ENCODE assay signal across 19 cellular contexts in genomic region chr16:6165330-6165984, GRCh38.
A peak's percentile ranks its signal among the peaks of the same experiment; 100 is the strongest.
DNase-seq lines count a peak whose midpoint lies in the region; ATAC-seq and TF ChIP-seq lines count a peak whose summit lies in the region.
"Had no signal": no experiment of that assay in that cellular context is flagged by ENCODE, and none has a peak within 500 bp of the region (broad histone marks: within the 10 kb centered on the region; RNA-seq: fewer than 3 reads in every experiment).

No MANE protein-coding gene starts in this region.

- no peaks in the 10 kb centered on the region for H3K36me3 Mint-ChIP-seq in activated CD4-positive, alpha-beta memory T cell treated with anti-CD3 and anti-CD28 coated beads for 36 hours

- no peaks in the 10 kb centered on the region for H3K27me3 Mint-ChIP-seq in activated CD4-positive, alpha-beta memory T cell treated with anti-CD3 and anti-CD28 coated beads for 36 hours
- H3K27me3 Mint-ChIP-seq: naive thymus-derived CD4-positive, alpha-beta T cell had no signal

- in situ Hi-C loops in SK-MEL-5 (cut with HindIII; ENCODE audit: low pct_unique_long_range_greater_than_20kb, low sequenced_read_pairs) (no loop called here), transverse colon (cut with MboI; ENCODE audit: low pct_ligation_motif_present in 1 of 4, low pct_unique_long_range_greater_than_20kb in 1 of 4, low sequenced_read_pairs in 3 of 4) (no loop called here), brain microvascular endothelial cell (cut with HindIII; ENCODE audit: low pct_ligation_motif_present, low sequenced_read_pairs) (no loop called here)

- intact Hi-C loops in transverse colon (cut with DNase I; ENCODE audit: low total_unique reads): no loop called here
- intact Hi-C loops in activated CD4-positive, alpha-beta memory T cell treated with anti-CD3 and anti-CD28 coated beads for 36 hours (cut with micrococcal nuclease): no loop called here

- no peak overlapping the region for H3K4me3 Mint-ChIP-seq in activated CD4-positive, alpha-beta memory T cell treated with anti-CD3 and anti-CD28 coated beads for 36 hours
- H3K4me3 Mint-ChIP-seq: naive thymus-derived CD4-positive, alpha-beta T cell; WTC11 had no signal

- TF ChIP-seq EP300 in transverse colon (IDR thresholded peaks at IDR 0.05; ENCODE audit: low read depth): no peak

- TF ChIP-seq POLR2A in transverse colon (IDR thresholded peaks at IDR 0.05): no peak

- H3K4me3 ChIP-seq in transverse colon (no peak overlapping the region), brain microvascular endothelial cell (ENCODE audit: low read depth, low read length) (no peak overlapping the region)
- H3K4me3 ChIP-seq: gastrocnemius medialis, MG63, SJSA1, spleen, thoracic aorta had no signal

- no peak for ATAC-seq in GM21786 (IDR thresholded peaks at IDR 0.05; ENCODE audit: unreplicated experiment)
- ATAC-seq: gastrocnemius medialis; naive thymus-derived CD4-positive, alpha-beta T cell; WTC11 had no signal

- H3K9me3 ChIP-seq in transverse colon: no peaks in the 10 kb centered on the region
- H3K9me3 ChIP-seq: Caco-2, gastrocnemius medialis, MG63, thoracic aorta had no signal

- 39 to 49% methylated on average over 10 to 11 of the region's 11 CpGs for WGBS in transverse colon (ENCODE audit: low coverage in 1 of 2), 2 donors

- no peaks in the 10 kb centered on the region for H3K27me3 ChIP-seq in transverse colon
- H3K27me3 ChIP-seq in brain microvascular endothelial cell (replicated peaks): no peaks in the 10 kb centered on the region
- H3K27me3 ChIP-seq: gastrocnemius medialis, MG63, SJSA1, spleen had no signal

- POLR2A ChIA-PET in activated CD4-positive, alpha-beta memory T cell treated with anti-CD3 and anti-CD28 coated beads for 36 hours (lab: Charles Lee): no interaction called here

- H3K36me3 ChIP-seq in transverse colon (no peaks in the 10 kb centered on the region), brain microvascular endothelial cell (replicated peaks) (no peaks in the 10 kb centered on the region)
- H3K36me3 ChIP-seq: gastrocnemius medialis, MG63, SJSA1, spleen, thoracic aorta had no signal

- TF ChIP-seq CTCF in transverse colon (IDR thresholded peaks at IDR 0.05): no peak
- TF ChIP-seq CTCF in brain microvascular endothelial cell (IDR thresholded peaks at IDR 0.05; ENCODE audit: low read depth, low read length, missing control alignments): no peak

- no peaks in the 10 kb centered on the region for H3K4me1 Mint-ChIP-seq in activated CD4-positive, alpha-beta memory T cell treated with anti-CD3 and anti-CD28 coated beads for 36 hours (ENCODE audit: low read depth)
- H3K4me1 Mint-ChIP-seq: naive thymus-derived CD4-positive, alpha-beta T cell; WTC11 had no signal

- DNase-seq in NCI-H82 (lab: John Stamatoyannopoulos, UW): peak; percentile 27
- no peak for DNase-seq in NCI-H82 treated with DMSO at 0.1 percent for 48 hours (lab: John Stamatoyannopoulos, UW; ENCODE audit: unreplicated experiment)
- DNase-seq in SK-MEL-5 (ENCODE audit: low read depth, low spot score): peak; percentile 26
- DNase-seq in iris pigment epithelial cell (ENCODE audit: low read depth): peak; percentile 2
- no peak for DNase-seq in transverse colon
- DNase-seq in brain microvascular endothelial cell: no peak
- DNase-seq in activated CD4-positive, alpha-beta memory T cell treated with anti-CD3 and anti-CD28 coated beads for 36 hours: no peak
- DNase-seq: activated T-cell treated with anti-CD3 and anti-CD28 coated beads for 4 hours; effector CD4-positive, alpha-beta T cell; gastrocnemius medialis; kidney; MG63; naive thymus-derived CD4-positive, alpha-beta T cell; spleen had no signal

- H3K27ac ChIP-seq in transverse colon (no peak overlapping the region), brain microvascular endothelial cell (no peak overlapping the region)
- H3K27ac ChIP-seq: gastrocnemius medialis, SJSA1, spleen, thoracic aorta had no signal

- CTCF ChIA-PET in activated CD4-positive, alpha-beta memory T cell treated with anti-CD3 and anti-CD28 coated beads for 36 hours (lab: Charles Lee): no interaction called here

- H3K27ac Mint-ChIP-seq in activated CD4-positive, alpha-beta memory T cell treated with anti-CD3 and anti-CD28 coated beads for 36 hours: no peak overlapping the region
- H3K27ac Mint-ChIP-seq: naive thymus-derived CD4-positive, alpha-beta T cell; WTC11 had no signal

- H3K4me1 ChIP-seq in transverse colon: no peaks in the 10 kb centered on the region
- H3K4me1 ChIP-seq: Caco-2, gastrocnemius medialis, SJSA1, spleen had no signal

- peaks cover 15% of the 10 kb centered on the region for H3K9me3 Mint-ChIP-seq in activated CD4-positive, alpha-beta memory T cell treated with anti-CD3 and anti-CD28 coated beads for 36 hours

Comparison
In these comparisons a context has a peak if more than half of its experiments do, and no peak if none do; other contexts are left out.
1. DNase-seq: peak in NCI-H82 (single experiment), SK-MEL-5 (single experiment) and iris pigment epithelial cell (single experiment); none in NCI-H82 treated with DMSO at 0.1 percent for 48 hours (single experiment), transverse colon (single experiment), brain microvascular endothelial cell (single experiment) and activated CD4-positive, alpha-beta memory T cell treated with anti-CD3 and anti-CD28 coated beads for 36 hours (single experiment).